8 cellular contexts compared by ENCODE assay signal in the genomic region with DNA sequence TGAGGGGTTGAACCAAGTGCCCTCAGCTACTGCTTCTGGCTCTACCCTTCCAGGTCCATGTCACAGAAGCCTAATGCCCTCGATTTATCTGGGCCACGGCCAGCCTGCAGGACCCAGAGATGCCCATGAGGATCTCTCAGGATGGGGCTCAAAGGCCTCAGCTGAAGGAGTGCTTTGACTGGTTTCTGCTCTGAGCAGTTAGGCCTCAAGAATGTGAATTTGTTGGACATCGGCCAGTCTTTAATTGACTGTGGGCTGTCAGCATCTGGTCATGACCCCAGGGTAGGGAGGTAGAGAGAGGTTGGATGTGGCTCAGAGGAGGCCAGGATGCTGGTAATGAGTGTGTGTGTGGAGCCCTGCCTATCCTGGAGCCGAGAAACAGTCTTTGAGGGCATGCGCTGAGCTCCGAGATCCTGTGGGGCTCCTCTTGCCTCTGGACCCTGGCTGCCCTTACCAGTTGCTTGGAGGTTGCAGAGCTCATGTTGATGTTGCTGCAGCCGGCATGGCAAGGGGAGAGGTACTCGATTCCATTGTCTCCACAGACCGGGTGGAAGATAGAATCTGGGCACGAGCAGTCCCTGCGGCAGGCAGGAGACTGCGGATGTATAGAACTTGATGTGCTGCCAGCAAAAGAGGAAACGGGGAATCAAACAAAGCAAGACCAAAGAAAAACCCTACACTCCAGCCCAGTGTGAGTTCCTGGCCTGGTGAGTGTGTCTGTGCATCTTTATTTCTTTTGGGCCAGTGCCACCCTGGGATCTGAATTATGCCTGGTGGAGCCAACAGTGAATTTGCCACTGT. TPM values are rescaled to one million over a fixed set of nuclear protein-coding genes. Genes with fewer than 3 reads are reported as not detected.
DNase-seq lines count a peak whose midpoint lies in the region; ATAC-seq and TF ChIP-seq lines count a peak whose summit lies in the region.

No MANE protein-coding gene starts in this region.

- peak overlapping the region; percentile 28 for H3K4me3 Mint-ChIP-seq in osteocyte (ENCODE audit: unreplicated experiment)

- no peaks in the 10 kb centered on the region for H3K36me3 Mint-ChIP-seq in osteocyte (ENCODE audit: unreplicated experiment)

- TF ChIP-seq POLR2A in Peyer's patch (IDR thresholded peaks at IDR 0.05): no peak
- no peak for TF ChIP-seq POLR2A in esophagus muscularis mucosa (IDR thresholded peaks at IDR 0.05; ENCODE audit: low read depth)

- peaks cover 0 to 21% (median 0%) of the 10 kb centered on the region in 4 donors for H3K4me1 ChIP-seq in Peyer's patch
- peaks cover 49 to 74% (median 60%) of the 10 kb centered on the region in 4 donors for H3K4me1 ChIP-seq in esophagus muscularis mucosa

- TF ChIP-seq CTCF in Peyer's patch (IDR thresholded peaks at IDR 0.05): no peak
- TF ChIP-seq CTCF in esophagus muscularis mucosa (IDR thresholded peaks at IDR 0.05): no peak
- TF ChIP-seq CTCF in osteocyte (IDR thresholded peaks at IDR 0.05): no peak

- peak; percentile 3 for TF ChIP-seq EP300 in esophagus muscularis mucosa (IDR thresholded peaks at IDR 0.05)

- H3K27ac ChIP-seq in Peyer's patch (peak overlapping the region in 2 of 4 donors; percentile 64), esophagus muscularis mucosa (replicated peaks in 1 of 4) (peak overlapping the region; percentile 63 to 73 (median 66))

- H3K9me3 ChIP-seq in Peyer's patch (no peaks in the 10 kb centered on the region), esophagus muscularis mucosa (no peaks in the 10 kb centered on the region)

- no peak for ATAC-seq in HG03025 (IDR thresholded peaks at IDR 0.05; ENCODE audit: low FRiP score, unreplicated experiment)
- no peak for ATAC-seq in GM21576 (IDR thresholded peaks at IDR 0.05; ENCODE audit: unreplicated experiment)

- H3K36me3 ChIP-seq in Peyer's patch (no peaks in the 10 kb centered on the region), esophagus muscularis mucosa (peaks cover 0 to 3% (median 0%) of the 10 kb centered on the region in 4 donors)

- H3K27me3 Mint-ChIP-seq in osteocyte (ENCODE audit: unreplicated experiment): no peaks in the 10 kb centered on the region

- 43% methylated on average over 5 of the region's 13 CpGs for WGBS in esophagus muscularis mucosa

- H3K9me3 Mint-ChIP-seq in osteocyte (ENCODE audit: unreplicated experiment): no peaks in the 10 kb centered on the region

- H3K27me3 ChIP-seq in Peyer's patch (no peaks in the 10 kb centered on the region), esophagus muscularis mucosa (no peaks in the 10 kb centered on the region)

- peaks cover 79% of the 10 kb centered on the region for H3K4me1 Mint-ChIP-seq in osteocyte (ENCODE audit: unreplicated experiment)

- intact Hi-C loops in esophagus muscularis mucosa (cut with DNase I): no loop called here

- DNase-seq in DMS79 treated with DMSO at 0.1 percent for 48 hours (lab: John Stamatoyannopoulos, UW) (peak; percentile 79), Peyer's patch (peak in 2 of 3 donors; percentile 41 to 46), esophagus muscularis mucosa (ENCODE audit: extremely low spot score) (no peak), osteocyte (ENCODE audit: extremely low spot score, unreplicated experiment) (no peak)
- DNase-seq in central memory CD4-positive, alpha-beta T cell: no peak
- no peak for DNase-seq in activated CD4-positive, alpha-beta T cell treated with anti-CD3 and anti-CD28 coated beads for 1 hour

- peak overlapping the region; percentile 88 for H3K27ac Mint-ChIP-seq in osteocyte (ENCODE audit: unreplicated experiment)

- H3K4me3 ChIP-seq in Peyer's patch (no peak overlapping the region), esophagus muscularis mucosa (no peak overlapping the region)

RNA-seq across cellular contexts. Expression of a gene that starts 49.2 kb away (rescaled TPM):
- 1 to 10 TPM in 1 of 4 donors, under 1 TPM in 3; 0.53 to 1.2 (median 0.81) TPM for total RNA-seq in Peyer's patch
- total RNA-seq in esophagus muscularis mucosa: 10 to 100 TPM in 2 of 4 donors, 1 to 10 TPM in 2; 6.2 to 11.9 (median 10.5) TPM
- 7.8 and 11.3 TPM in 2 replicates for total RNA-seq in osteocyte

Comparison
In these comparisons a context has a peak if more than half of its experiments do, and no peak if none do; other contexts are left out.
1. DNase-seq: peak in DMS79 treated with DMSO at 0.1 percent for 48 hours (single experiment) and Peyer's patch (2 of 3); none in esophagus muscularis mucosa (single experiment), osteocyte (single experiment), central memory CD4-positive, alpha-beta T cell (single experiment) and activated CD4-positive, alpha-beta T cell treated with anti-CD3 and anti-CD28 coated beads for 1 hour (single experiment).